ENCODE assay signal across 19 cellular contexts in the genomic region with DNA sequence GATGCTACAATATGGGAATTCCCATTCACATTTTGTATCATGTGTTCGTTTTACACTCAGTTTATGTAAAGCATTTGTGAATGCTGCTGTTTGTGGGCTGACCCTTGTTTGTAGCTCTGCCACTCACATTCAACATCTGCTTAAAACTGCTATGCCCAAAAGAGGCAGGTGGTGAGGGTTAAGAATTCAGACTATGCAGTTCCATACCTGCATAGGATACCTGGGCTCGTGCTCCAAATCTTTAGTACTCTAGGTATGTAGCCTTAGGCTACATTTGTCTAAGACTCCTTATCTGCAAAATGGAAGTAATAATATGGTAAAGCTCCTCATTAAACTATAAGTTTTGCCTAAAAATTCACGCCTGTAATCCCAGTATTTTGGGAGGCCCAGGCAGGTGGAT.
"Had no signal": no experiment of that assay in that cellular context is flagged by ENCODE, and none has a peak within 500 bp of the region (broad histone marks: within the 10 kb centered on the region; RNA-seq: fewer than 3 reads in every experiment).

No MANE protein-coding gene starts in this region.

- H3K36me3 Mint-ChIP-seq: mesothelial cell of epicardium had no signal

- DNase-seq: dermis blood vessel endothelial cell; dorsolateral prefrontal cortex; effector CD4-positive, alpha-beta T cell; effector memory CD4-positive, alpha-beta T cell; foreskin keratinocyte; glutamatergic neuron; head of caudate nucleus; heart right ventricle; hippocampal formation; left cardiac atrium; left lung; left ventricle myocardium superior; lower lobe of right lung; mesenchymal stem cell; mucosa of descending colon; naive B cell had no signal

- H3K27me3 ChIP-seq: esophagus muscularis mucosa, left lung had no signal

- H3K4me1 ChIP-seq: esophagus muscularis mucosa, foreskin keratinocyte, heart right ventricle, left lung, lower lobe of right lung had no signal

- H3K9me3 ChIP-seq: left lung, lower lobe of right lung, mucosa of descending colon had no signal

- H3K4me1 Mint-ChIP-seq: mesothelial cell of epicardium, naive B cell had no signal

- H3K27ac ChIP-seq: coronary artery, dorsolateral prefrontal cortex, esophagus muscularis mucosa, foreskin keratinocyte, heart right ventricle, left lung, lower lobe of right lung had no signal

- H3K27ac Mint-ChIP-seq: mesothelial cell of epicardium, naive B cell had no signal

- H3K36me3 ChIP-seq: esophagus muscularis mucosa, heart right ventricle, left lung, lower lobe of right lung had no signal

- ATAC-seq: foreskin keratinocyte, heart right ventricle, left cardiac atrium, left lung, left ventricle myocardium superior, lower lobe of right lung, mucosa of descending colon had no signal

- H3K4me3 Mint-ChIP-seq: mesothelial cell of epicardium, naive B cell had no signal

- H3K4me3 ChIP-seq: coronary artery, dorsolateral prefrontal cortex, esophagus muscularis mucosa, heart right ventricle, left lung, lower lobe of right lung, mucosa of descending colon had no signal
